ENCODE assay signal across 13 cellular contexts in the genomic region with DNA sequence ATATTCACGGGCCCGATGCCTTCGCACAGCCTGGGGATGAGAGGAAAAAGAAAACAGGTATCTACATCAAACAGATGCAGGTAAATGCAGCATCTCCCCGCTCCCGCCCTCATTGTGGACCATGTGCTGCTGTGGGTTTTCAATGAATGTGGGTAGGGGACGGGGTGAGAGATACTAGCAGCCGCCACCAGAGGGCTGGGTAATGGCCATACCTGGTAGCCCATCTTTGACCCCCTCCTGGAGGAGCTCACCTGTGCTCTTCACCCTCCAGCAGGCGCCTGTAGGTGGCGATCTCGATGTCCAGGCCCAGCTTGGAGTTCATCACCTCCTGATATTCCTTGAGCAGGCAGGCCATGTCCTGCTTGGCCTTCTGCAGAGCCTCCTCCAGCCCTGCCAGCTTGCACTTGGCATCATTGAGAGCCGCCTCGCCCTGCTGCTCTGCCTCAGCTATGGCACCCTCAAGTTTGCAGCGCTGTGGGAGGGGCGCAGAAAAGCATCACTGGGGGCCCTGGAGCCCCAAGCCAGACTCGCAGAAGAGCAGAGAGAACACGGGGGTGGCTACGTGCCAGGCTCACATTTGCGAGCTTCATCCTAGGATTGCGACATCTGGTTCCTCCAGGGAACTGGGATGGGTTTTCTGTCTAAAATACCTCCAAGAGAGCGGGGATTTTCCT. TPM values are rescaled to one million over a fixed set of nuclear protein-coding genes. Genes with fewer than 3 reads are reported as not detected.
DNase-seq lines count a peak whose midpoint lies in the region; ATAC-seq and TF ChIP-seq lines count a peak whose summit lies in the region.
"Had no signal": no experiment of that assay in that cellular context is flagged by ENCODE, and none has a peak within 500 bp of the region (broad histone marks: within the 10 kb centered on the region; RNA-seq: fewer than 3 reads in every experiment).

No MANE protein-coding gene starts in this region.

- DNase-seq in SIG-M5 treated with dmso at 0.1 percent for 504 hours (lab: John Stamatoyannopoulos, UW; ENCODE audit: unreplicated experiment) (peak; percentile 27), SIG-M5 (lab: John Stamatoyannopoulos, UW) (no peak), NCI-H146 treated with DMSO at 0.1 percent for 48 hours (lab: John Stamatoyannopoulos, UW; ENCODE audit: unreplicated experiment) (peak; percentile 57), cardiac fibroblast (ENCODE audit: low read depth in 2 of 2) (peak; percentile 60 to 65), posterior vena cava (ENCODE audit: low spot score) (peak; percentile 80), activated gamma-delta T cell treated with Interleukin-2 at 50 U/mL for 16 hours (no peak)
- no peak for DNase-seq in activated CD4-positive, alpha-beta T cell treated with anti-CD3 and anti-CD28 coated beads, Interleukin-2, amount 50 U/mL, for 1 hour
- DNase-seq: CD4-positive, CD25-positive, alpha-beta regulatory T cell; substantia nigra; T-helper 9 cell had no signal

- intact Hi-C loops in posterior vena cava (cut with DNase I), result no loop called here

- no peak for ATAC-seq in HG03378 (IDR thresholded peaks at IDR 0.05; ENCODE audit: unreplicated experiment)

- TF ChIP-seq CTCF in cardiac fibroblast (IDR thresholded peaks at IDR 0.05; ENCODE audit: low read depth, low read length), result peak; percentile 35

- no peak overlapping the region for H3K4me3 ChIP-seq in cardiac fibroblast (replicated peaks in 1 of 2; ENCODE audit: low read depth in 2 of 2, low read length in 2 of 2)
- H3K4me3 ChIP-seq: ovary had no signal

RNA-seq across cellular contexts. Expression of a gene that starts 10.2 kb away (rescaled TPM):
- total RNA-seq in posterior vena cava, result not detected
- total RNA-seq: CD4-positive, CD25-positive, alpha-beta regulatory T cell; dermis microvascular lymphatic vessel endothelial cell; ovary had no signal

RNA-seq across cellular contexts. Expression of a gene that starts 10.4 kb away (rescaled TPM):
- not detected for total RNA-seq in posterior vena cava
- total RNA-seq: CD4-positive, CD25-positive, alpha-beta regulatory T cell; dermis microvascular lymphatic vessel endothelial cell; ovary had no signal

RNA-seq across cellular contexts. Expression of a gene that starts 28.6 kb away (rescaled TPM):
- not detected for total RNA-seq in posterior vena cava
- total RNA-seq: CD4-positive, CD25-positive, alpha-beta regulatory T cell; dermis microvascular lymphatic vessel endothelial cell; ovary had no signal

RNA-seq across cellular contexts. Expression of a gene that starts 38.3 kb away (rescaled TPM):
- total RNA-seq in posterior vena cava, result not detected
- total RNA-seq: CD4-positive, CD25-positive, alpha-beta regulatory T cell; dermis microvascular lymphatic vessel endothelial cell had no signal

RNA-seq across cellular contexts. Expression of a gene that starts 56.0 kb away (rescaled TPM):
- not detected for total RNA-seq in posterior vena cava
- total RNA-seq: CD4-positive, CD25-positive, alpha-beta regulatory T cell; dermis microvascular lymphatic vessel endothelial cell had no signal

Comparison
In these comparisons a context has a peak if more than half of its experiments do, and no peak if none do; other contexts are left out.
1. DNase-seq: peak in SIG-M5 treated with dmso at 0.1 percent for 504 hours (single experiment), NCI-H146 treated with DMSO at 0.1 percent for 48 hours (single experiment), cardiac fibroblast (2 of 2) and posterior vena cava (single experiment); none in SIG-M5 (single experiment), activated gamma-delta T cell treated with Interleukin-2 at 50 U/mL for 16 hours (single experiment) and activated CD4-positive, alpha-beta T cell treated with anti-CD3 and anti-CD28 coated beads, Interleukin-2, amount 50 U/mL, for 1 hour (single experiment).